9 cellular contexts compared by ENCODE assay signal in the genomic region with DNA sequence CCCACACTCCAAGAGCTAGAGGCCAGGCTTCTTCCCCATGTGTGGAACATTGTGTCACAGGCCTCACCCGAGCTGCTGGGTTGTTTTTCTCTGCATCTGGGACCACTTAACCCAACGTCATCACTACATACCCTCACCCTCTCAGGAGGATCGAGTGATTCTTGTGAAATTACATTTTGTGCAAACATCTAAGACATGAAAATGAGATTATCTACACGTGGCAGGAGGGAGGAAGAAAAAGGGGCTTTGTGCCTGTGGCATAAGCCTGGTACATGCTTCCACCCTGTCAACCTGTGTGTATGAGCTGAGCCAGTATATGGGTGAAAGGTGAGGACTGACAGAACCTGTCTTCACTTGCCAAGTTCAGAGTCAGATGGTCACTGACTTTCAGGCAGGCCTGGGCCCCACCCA. TPM values are rescaled to one million over a fixed set of nuclear protein-coding genes. Genes with fewer than 3 reads are reported as not detected.
DNase-seq lines count a peak whose midpoint lies in the region; ATAC-seq and TF ChIP-seq lines count a peak whose summit lies in the region.
"Had no signal": no experiment of that assay in that cellular context is flagged by ENCODE, and none has a peak within 500 bp of the region (broad histone marks: within the 10 kb centered on the region; RNA-seq: fewer than 3 reads in every experiment).

No MANE protein-coding gene starts in this region.

- no peaks in the 10 kb centered on the region for H3K9me3 Mint-ChIP-seq in immature natural killer cell

- peaks cover 3 to 9% (median 9%) of the 10 kb centered on the region in 3 donors for H3K27me3 Mint-ChIP-seq in immature natural killer cell (ENCODE audit: low read depth in 3 of 3)

- H3K36me3 ChIP-seq in adipocyte (ENCODE audit: control insufficient read depth, insufficient read depth, low read length, severe bottlenecking) = peaks cover 26% of the 10 kb centered on the region
- peaks cover 16 to 17% of the 10 kb centered on the region in 2 donors for H3K36me3 ChIP-seq in stomach smooth muscle (ENCODE audit: control insufficient read depth in 2 of 2, insufficient read depth in 2 of 2, low read length in 2 of 2)
- H3K36me3 ChIP-seq in testis (ENCODE audit: low read depth, missing control alignments) = no peaks in the 10 kb centered on the region

- H3K9ac ChIP-seq in adipocyte (ENCODE audit: low read length) (peak overlapping the region; percentile 97), stomach smooth muscle (ENCODE audit: low read length in 2 of 2) (peak overlapping the region; percentile 92 to 96)

- intact Hi-C loops in testis (cut with DNase I; ENCODE audit: low total_unique reads) = no loop called here

- H3K27me3 ChIP-seq in adipocyte (replicated peaks; ENCODE audit: control insufficient read depth, insufficient read depth, low read length) (no peaks in the 10 kb centered on the region), stomach smooth muscle (ENCODE audit: control insufficient read depth in 1 of 2, insufficient read depth in 2 of 2, low read length in 2 of 2) (no peaks in the 10 kb centered on the region), testis (no peaks in the 10 kb centered on the region)

- H3K4me1 ChIP-seq in adipocyte (ENCODE audit: control insufficient read depth, insufficient read depth, low read length) (peaks cover 44% of the 10 kb centered on the region), stomach smooth muscle (ENCODE audit: control insufficient read depth, insufficient read depth, low read length) (peaks cover 30% of the 10 kb centered on the region), testis (peaks cover 32% of the 10 kb centered on the region)

- peaks cover 24 to 28% of the 10 kb centered on the region in 2 donors for H3K4me1 Mint-ChIP-seq in immature natural killer cell

- no peak for ATAC-seq in GM18511 (IDR thresholded peaks at IDR 0.05; ENCODE audit: unreplicated experiment)

- peak overlapping the region; percentile 87 to 99 (median 96) for H3K4me3 Mint-ChIP-seq in immature natural killer cell

- H3K27ac ChIP-seq in stomach smooth muscle (ENCODE audit: low read length) (peak overlapping the region; percentile 99), testis (peak overlapping the region in 1 of 2 donors; percentile 96)

- DNase-seq in NCI-H82 (lab: John Stamatoyannopoulos, UW) = peak; percentile 54
- DNase-seq in NCI-H82 treated with DMSO at 0.1 percent for 48 hours (lab: John Stamatoyannopoulos, UW; ENCODE audit: unreplicated experiment) = no peak
- DNase-seq in adipocyte (ENCODE audit: low read depth) = peak; percentile 90
- no peak for DNase-seq in immature natural killer cell
- DNase-seq in testis = no peak
- DNase-seq in NCI-H446 (lab: John Stamatoyannopoulos, UW) = no peak
- DNase-seq: stimulated activated CD4-positive, alpha-beta T cell treated with anti-CD3 and anti-CD28 coated beads, Interleukin-15, amount 100 ng/mL, for 24 hours had no signal

- no peak for TF ChIP-seq CTCF in testis (IDR thresholded peaks at IDR 0.05)

- TF ChIP-seq POLR2A in testis (IDR thresholded peaks at IDR 0.05) = no peak

- H3K4me3 ChIP-seq in adipocyte (ENCODE audit: low read length) (peak overlapping the region; percentile 95), stomach smooth muscle (ENCODE audit: low read length in 2 of 2) (peak overlapping the region in 1 of 2 donors; percentile 92), testis (no peak overlapping the region)

- H3K9me3 ChIP-seq in adipocyte (ENCODE audit: control insufficient read depth, low read length) = no peaks in the 10 kb centered on the region
- no peaks in the 10 kb centered on the region for H3K9me3 ChIP-seq in stomach smooth muscle (ENCODE audit: control insufficient read depth in 2 of 2, low read length in 2 of 2)
- no peaks in the 10 kb centered on the region for H3K9me3 ChIP-seq in testis

- WGBS in testis, 2 donors = 20 to 22% methylated on average over 4 of the region's 4 CpGs

- H3K27ac Mint-ChIP-seq in immature natural killer cell = peak overlapping the region; percentile 98 to 100 (median 100)

- peaks cover 9 to 18% (median 12%) of the 10 kb centered on the region in 3 donors for H3K36me3 Mint-ChIP-seq in immature natural killer cell

RNA-seq across cellular contexts. Expression of a gene that starts 1.6 kb away (rescaled TPM):
- polyA plus RNA-seq in immature natural killer cell (10 to 100 TPM; 11.6 to 21.8 (median 20.7) TPM), testis (ENCODE audit: insufficient read depth, low read depth, low replicate concordance) (36.9 TPM)
- total RNA-seq in testis = 10 to 100 TPM; 44.4 to 61.7 TPM

RNA-seq across cellular contexts. Expression of a gene that starts 22.2 kb away (rescaled TPM):
- polyA plus RNA-seq in immature natural killer cell (100 to 1,000 TPM in 1 of 3 donors, 10 to 100 TPM in 2; 70.8 to 126 (median 84.2) TPM), testis (ENCODE audit: insufficient read depth, low read depth, low replicate concordance) (97.2 TPM)
- 10 to 100 TPM; 55.0 to 55.4 TPM for total RNA-seq in testis

RNA-seq across cellular contexts. Expression of a gene that starts 40.1 kb away (rescaled TPM):
- polyA plus RNA-seq in immature natural killer cell (100 to 1,000 TPM in 2 of 3 donors, 10 to 100 TPM in 1; 63.4 to 109 (median 109) TPM), testis (ENCODE audit: insufficient read depth, low read depth, low replicate concordance) (50.0 TPM)
- total RNA-seq in testis = 10 to 100 TPM; 32.0 to 39.1 TPM

RNA-seq across cellular contexts. Expression of a gene that starts 55.8 kb away (rescaled TPM):
- polyA plus RNA-seq in immature natural killer cell (1 to 10 TPM; 2.1 to 6.4 (median 4.8) TPM), testis (ENCODE audit: insufficient read depth, low read depth, low replicate concordance) (0.32 TPM)
- 1 to 10 TPM in 1 of 2 donors, under 1 TPM in 1; 0.47 to 1.2 TPM for total RNA-seq in testis

Comparison
In these comparisons a context has a peak if more than half of its experiments do, and no peak if none do; other contexts are left out.
1. DNase-seq: peak in NCI-H82 (single experiment) and adipocyte (single experiment); none in NCI-H82 treated with DMSO at 0.1 percent for 48 hours (single experiment), immature natural killer cell (0 of 3), testis (single experiment) and NCI-H446 (0 of 2).